8 cellular contexts compared by ENCODE assay signal in genomic region chr6:105402090-105402980, GRCh38. TPM values are rescaled to one million over a fixed set of nuclear protein-coding genes. Genes with fewer than 3 reads are reported as not detected.
DNase-seq lines count a peak whose midpoint lies in the region; ATAC-seq and TF ChIP-seq lines count a peak whose summit lies in the region.

No MANE protein-coding gene starts in this region.

- peak overlapping the region; percentile 79 for H3K9ac ChIP-seq in fibroblast of lung (ENCODE audit: insufficient read depth, low read length)

- H3K4me2 ChIP-seq in fibroblast of lung (ENCODE audit: extremely low read depth, insufficient read depth, low read length): peak overlapping the region; percentile 89

- peaks cover 64% of the 10 kb centered on the region for H3K4me1 Mint-ChIP-seq in activated CD8-positive, alpha-beta T cell treated with anti-CD3 and anti-CD28 coated beads for 36 hours (ENCODE audit: low read depth)
- H3K4me1 Mint-ChIP-seq in neural crest cell: peaks cover 58% of the 10 kb centered on the region

- H3K9me3 Mint-ChIP-seq in activated CD8-positive, alpha-beta T cell treated with anti-CD3 and anti-CD28 coated beads for 36 hours: no peaks in the 10 kb centered on the region
- no peaks in the 10 kb centered on the region for H3K9me3 Mint-ChIP-seq in neural crest cell

- H3K4me1 ChIP-seq in fibroblast of lung (ENCODE audit: control insufficient read depth, extremely low read depth, insufficient read depth, low read length): peaks cover 2% of the 10 kb centered on the region

- CTCF ChIA-PET in activated CD8-positive, alpha-beta T cell treated with anti-CD3 and anti-CD28 coated beads for 36 hours (lab: Charles Lee): interaction anchor here (0.8 to 5.6 kb wide), 27 partner anchors 8 to 434 kb away, joined by 3 to 25 read pairs (median 4); no protein-coding TSS in a partner anchor

- peak; percentile 15 for ATAC-seq in HG02798 (IDR thresholded peaks at IDR 0.05; ENCODE audit: poor library complexity, unreplicated experiment)
- ATAC-seq in activated CD8-positive, alpha-beta T cell treated with anti-CD3 and anti-CD28 coated beads for 36 hours: peak; percentile 52

- POLR2A ChIA-PET in activated CD8-positive, alpha-beta T cell treated with anti-CD3 and anti-CD28 coated beads for 36 hours (lab: Charles Lee): interaction anchor here (0.7 to 1.0 kb wide), 2 partner anchors 12 to 16 kb away, joined by 3 read pairs; no protein-coding TSS in a partner anchor

- H3K27me3 Mint-ChIP-seq in activated CD8-positive, alpha-beta T cell treated with anti-CD3 and anti-CD28 coated beads for 36 hours: peaks cover 3% of the 10 kb centered on the region
- H3K27me3 Mint-ChIP-seq in neural crest cell (ENCODE audit: low read depth): peaks cover 23% of the 10 kb centered on the region

- no peaks in the 10 kb centered on the region for H3K36me3 Mint-ChIP-seq in activated CD8-positive, alpha-beta T cell treated with anti-CD3 and anti-CD28 coated beads for 36 hours (ENCODE audit: low read depth)
- no peaks in the 10 kb centered on the region for H3K36me3 Mint-ChIP-seq in neural crest cell (ENCODE audit: low read depth)

- peaks cover 26% of the 10 kb centered on the region for H3K79me2 ChIP-seq in fibroblast of lung (ENCODE audit: control insufficient read depth, insufficient read depth, low read length)

- peak overlapping the region; percentile 66 for H3K27ac ChIP-seq in fibroblast of lung (ENCODE audit: insufficient read depth, low read length)

- H3K4me3 ChIP-seq in fibroblast of lung (replicated peaks in 1 of 4; ENCODE audit: control extremely low read depth in 1 of 4, insufficient read depth in 1 of 4, low read depth in 3 of 4, low read length in 4 of 4): peak overlapping the region; percentile 74 to 92 (median 80)

- no peaks in the 10 kb centered on the region for H3K27me3 ChIP-seq in fibroblast of lung (ENCODE audit: control insufficient read depth, insufficient read depth, low read length)

- no peak for TF ChIP-seq CTCF in activated CD8-positive, alpha-beta T cell treated with anti-CD3 and anti-CD28 coated beads for 36 hours (IDR thresholded peaks at IDR 0.05)
- TF ChIP-seq CTCF in fibroblast of lung (conservative IDR thresholded peaks at IDR 0.05 in 1 of 2, IDR thresholded peaks at IDR 0.05 in 1 of 2; ENCODE audit: low read depth in 1 of 2, low read length in 2 of 2) (peak in 1 of 2 donors; percentile 15), neural crest cell (conservative IDR thresholded peaks at IDR 0.05) (no peak)

- intact Hi-C loops in activated CD8-positive, alpha-beta T cell treated with anti-CD3 and anti-CD28 coated beads for 36 hours (cut with micrococcal nuclease): loop anchor here (5.0 kb wide), 1 partner anchor 315 kb away; no protein-coding TSS in a partner anchor

- H3K9me3 ChIP-seq in fibroblast of lung (ENCODE audit: control insufficient read depth, insufficient read depth, low read depth, low read length): no peaks in the 10 kb centered on the region

- peak overlapping the region; percentile 79 for H3K27ac Mint-ChIP-seq in activated CD8-positive, alpha-beta T cell treated with anti-CD3 and anti-CD28 coated beads for 36 hours
- H3K27ac Mint-ChIP-seq in neural crest cell (ENCODE audit: unreplicated experiment): peak overlapping the region; percentile 88

- no peaks in the 10 kb centered on the region for H4K20me1 ChIP-seq in fibroblast of lung (ENCODE audit: control insufficient read depth, extremely low read depth, insufficient read depth, low read length)

- H3K36me3 ChIP-seq in fibroblast of lung (ENCODE audit: control insufficient read depth, insufficient read depth, low read length): no peaks in the 10 kb centered on the region

- peak overlapping the region; percentile 78 for H2AFZ ChIP-seq in fibroblast of lung (ENCODE audit: low read length)

- peak; percentile 7 for DNase-seq in activated effector memory CD4-positive, alpha-beta T cell treated with Interleukin-2 at 50 U/mL for 16 hours
- no peak for DNase-seq in activated effector memory CD4-positive, alpha-beta T cell treated with anti-CD3 and anti-CD28 coated beads, Interleukin-2, amount 50 U/mL, for 16 hours
- DNase-seq in NCI-H1417 treated with DMSO at 0.1 percent for 48 hours (lab: John Stamatoyannopoulos, UW) (peak; percentile 15), fibroblast of lung (ENCODE audit: low read depth in 2 of 2) (peak; percentile 47 to 56), neural crest cell (ENCODE audit: low read depth, low spot score) (no peak), NCI-H446 (lab: John Stamatoyannopoulos, UW) (no peak)
- peak; percentile 55 for DNase-seq in activated CD8-positive, alpha-beta T cell treated with anti-CD3 and anti-CD28 coated beads for 36 hours

- H3K4me3 Mint-ChIP-seq in activated CD8-positive, alpha-beta T cell treated with anti-CD3 and anti-CD28 coated beads for 36 hours: peak overlapping the region; percentile 84
- H3K4me3 Mint-ChIP-seq in neural crest cell: peak overlapping the region; percentile 94

RNA-seq across cellular contexts. Expression of gene PREP, which starts 0.5 kb away (rescaled TPM):
- 10 to 100 TPM; 46.4 to 46.9 TPM for total RNA-seq in activated CD8-positive, alpha-beta T cell treated with anti-CD3 and anti-CD28 coated beads for 36 hours
- total RNA-seq in fibroblast of lung (12.6 and 18.3 TPM in 2 replicates), neural crest cell (42.9 and 45.2 TPM in 2 replicates)
- polyA plus RNA-seq in fibroblast of lung: 30.7 and 30.9 TPM in 2 replicates
- 28.0 and 32.1 TPM in 2 replicates for polyA plus RNA-seq in fibroblast of lung (2012)
- polyA minus RNA-seq in fibroblast of lung (ENCODE audit: low replicate concordance): 22.5 and 26.6 TPM in 2 replicates

Comparison
In these comparisons a context has a peak if more than half of its experiments do, and no peak if none do; other contexts are left out.
1. DNase-seq: peak in activated effector memory CD4-positive, alpha-beta T cell treated with Interleukin-2 at 50 U/mL for 16 hours (single experiment), NCI-H1417 treated with DMSO at 0.1 percent for 48 hours (single experiment), activated CD8-positive, alpha-beta T cell treated with anti-CD3 and anti-CD28 coated beads for 36 hours (single experiment) and fibroblast of lung (2 of 2); none in activated effector memory CD4-positive, alpha-beta T cell treated with anti-CD3 and anti-CD28 coated beads, Interleukin-2, amount 50 U/mL, for 16 hours (single experiment), neural crest cell (single experiment) and NCI-H446 (0 of 2).